38 cellular contexts compared by ENCODE assay signal in genomic region chr2:167553635-167554034, GRCh38.
"Had no signal": no experiment of that assay in that cellular context is flagged by ENCODE, and none has a peak within 500 bp of the region (broad histone marks: within the 10 kb centered on the region; RNA-seq: fewer than 3 reads in every experiment).

No MANE protein-coding gene starts in this region.

- H3K9me3 ChIP-seq: adrenal gland, body of pancreas, breast epithelium had no signal

- H3K9me3 Mint-ChIP-seq: activated B cell treated with CpG ODN at 0.5 μM for 24 hours; activated CD4-positive, alpha-beta memory T cell treated with anti-CD3 and anti-CD28 coated beads for 36 hours; activated CD4-positive, alpha-beta T cell treated with anti-CD3 and anti-CD28 coated beads, Interleukin-2, amount 10 ng/mL, durations not matched to agents 24 days and 14 days; activated CD8-positive, alpha-beta T cell treated with anti-CD3 and anti-CD28 coated beads for 36 hours; activated naive CD4-positive, alpha-beta T cell treated with anti-CD3 and anti-CD28 coated beads for 36 hours; activated naive CD8-positive, alpha-beta T cell treated with anti-CD3 and anti-CD28 coated beads, Interleukin-2, amount 10 ng/mL, durations not matched to agents 7 days and 5 days; activated T-helper 1 cell treated with anti-CD3 and anti-CD28 coated beads, Interleukin-12 subunit alpha, Interleukin-12 subunit beta, Interleukin-2, Interleukin-4 antibody, amounts not matched to agents 30 ng/mL and 10 ng/mL and 1 ng/mL, durations not matched to agents 14 hours and 24 hours and 36 hours; activated T-helper 17 cell treated with anti-CD3 and anti-CD28 coated beads, Interleukin-2, amount 50 U/mL, for 72 hours; T-helper 1 cell treated with Interleukin-12 subunit alpha and Interleukin-12 subunit beta and Interleukin-4 antibody, amounts not matched to agents 30 μg/mL and 1 μg/mL, for 36 hours; T-helper 2 cell treated with Interferon-gamma antibody and Interleukin-4, amounts not matched to agents 5 μg/mL and 100 μg/mL, for 36 hours had no signal

- H3K27ac ChIP-seq: adrenal gland, body of pancreas, brain microvascular endothelial cell, breast epithelium, VCaP had no signal

- H3K36me3 ChIP-seq: adrenal gland, brain microvascular endothelial cell, breast epithelium had no signal

- H3K4me1 ChIP-seq: adrenal gland, body of pancreas, breast epithelium had no signal

- DNase-seq: activated B cell treated with CpG ODN at 0.5 μM for 24 hours; activated CD4-positive, alpha-beta memory T cell treated with anti-CD3 and anti-CD28 coated beads for 36 hours; activated CD4-positive, alpha-beta T cell treated with anti-CD3 and anti-CD28 coated beads for 4 hours; activated CD4-positive, alpha-beta T cell treated with anti-CD3 and anti-CD28 coated beads, Interleukin-2, amount 10 ng/mL, durations not matched to agents 24 days and 14 days; activated CD4-positive, alpha-beta T cell treated with anti-CD3 and anti-CD28 coated beads, Interleukin-2, amount 50 U/mL, for 1 hour; activated CD4-positive, alpha-beta T cell treated with anti-CD3 and anti-CD28 coated beads, Interleukin-2, amount 50 U/mL, for 4 hours; activated CD4-positive, CD25-positive, alpha-beta regulatory T cell treated with anti-CD3 and anti-CD28 coated beads, Interleukin-2, amount 50 U/mL, for 72 hours; activated CD8-positive, alpha-beta memory T cell treated with anti-CD3 and anti-CD28 coated beads, Interleukin-2, amount 50 U/mL, for 4 hours; activated CD8-positive, alpha-beta T cell treated with anti-CD3 and anti-CD28 coated beads for 36 hours; activated effector memory CD4-positive, alpha-beta T cell treated with anti-CD3 and anti-CD28 coated beads, Interleukin-2, amount 50 U/mL, for 16 hours; activated gamma-delta T cell treated with Interleukin-2 at 50 U/mL for 16 hours; activated naive CD4-positive, alpha-beta T cell; activated naive CD4-positive, alpha-beta T cell treated with anti-CD3 and anti-CD28 coated beads for 36 hours; activated naive CD4-positive, alpha-beta T cell treated with anti-CD3 and anti-CD28 coated beads, Interleukin-2, amount 50 U/mL, for 16 hours; activated naive CD8-positive, alpha-beta T cell treated with anti-CD3 and anti-CD28 coated beads, Interleukin-2, amount 10 ng/mL, durations not matched to agents 7 days and 5 days; activated naive CD8-positive, alpha-beta T cell treated with anti-CD3 and anti-CD28 coated beads, Interleukin-2, amount 50 U/mL, for 24 hours; activated T-cell treated with anti-CD3 and anti-CD28 coated beads for 4 hours; activated T-cell treated with anti-CD3 and anti-CD28 coated beads, Interleukin-2, amount 50 U/mL, for 1 hour; activated T-cell treated with anti-CD3 and anti-CD28 coated beads, Interleukin-2, amount 50 U/mL, for 4 hours; activated T-cell treated with anti-CD3 and anti-CD28 coated beads, Interleukin-2, amount 50 U/mL, for 72 hours; adrenal gland; amniotic stem cell; aorta; body of pancreas; brain microvascular endothelial cell; central memory CD4-positive, alpha-beta T cell; T-helper 2 cell; T-helper 9 cell had no signal

- H3K27me3 ChIP-seq: adrenal gland, body of pancreas, brain microvascular endothelial cell, breast epithelium had no signal

- ATAC-seq: activated CD8-positive, alpha-beta T cell treated with anti-CD3 and anti-CD28 coated beads for 36 hours; activated naive CD8-positive, alpha-beta T cell treated with anti-CD3 and anti-CD28 coated beads, Interleukin-2, amount 50 U/mL, for 24 hours; activated T-cell treated with anti-CD3 and anti-CD28 coated beads, Interleukin-2, amount 50 U/mL, for 4 hours; activated T-cell treated with anti-CD3 and anti-CD28 coated beads, Interleukin-2, amount 50 U/mL, for 72 hours; activated T-helper 17 cell treated with anti-CD3 and anti-CD28 coated beads, Interleukin-2, amount 50 U/mL, for 72 hours; body of pancreas had no signal

- H3K4me3 ChIP-seq: adrenal gland, body of pancreas, breast epithelium had no signal

- H3K27ac Mint-ChIP-seq: activated B cell treated with CpG ODN at 0.5 μM for 24 hours; activated CD4-positive, alpha-beta memory T cell treated with anti-CD3 and anti-CD28 coated beads for 36 hours; activated CD4-positive, alpha-beta T cell treated with anti-CD3 and anti-CD28 coated beads, Interleukin-2, amount 10 ng/mL, durations not matched to agents 24 days and 14 days; activated CD8-positive, alpha-beta T cell treated with anti-CD3 and anti-CD28 coated beads for 36 hours; activated naive CD4-positive, alpha-beta T cell treated with anti-CD3 and anti-CD28 coated beads for 36 hours; activated naive CD8-positive, alpha-beta T cell; activated naive CD8-positive, alpha-beta T cell treated with anti-CD3 and anti-CD28 coated beads, Interleukin-2, amount 10 ng/mL, durations not matched to agents 7 days and 5 days; activated naive CD8-positive, alpha-beta T cell treated with anti-CD3 and anti-CD28 coated beads, Interleukin-2, amount 50 U/mL, for 24 hours; activated T-cell treated with anti-CD3 and anti-CD28 coated beads, Interleukin-2, amount 50 U/mL, for 72 hours; activated T-helper 1 cell treated with anti-CD3 and anti-CD28 coated beads, Interleukin-12 subunit alpha, Interleukin-12 subunit beta, Interleukin-2, Interleukin-4 antibody, amounts not matched to agents 30 ng/mL and 10 ng/mL and 1 ng/mL, durations not matched to agents 14 hours and 24 hours and 36 hours; activated T-helper 17 cell treated with anti-CD3 and anti-CD28 coated beads, Interleukin-2, amount 50 U/mL, for 72 hours; T-helper 1 cell treated with Interleukin-12 subunit alpha and Interleukin-12 subunit beta and Interleukin-4 antibody, amounts not matched to agents 30 μg/mL and 1 μg/mL, for 36 hours; T-helper 2 cell treated with Interferon-gamma antibody and Interleukin-4, amounts not matched to agents 5 μg/mL and 100 μg/mL, for 36 hours had no signal

- FAIRE-seq: astrocyte, colon, TTC549 had no signal

- H3K36me3 Mint-ChIP-seq: activated CD4-positive, alpha-beta memory T cell treated with anti-CD3 and anti-CD28 coated beads for 36 hours; activated naive CD8-positive, alpha-beta T cell; activated naive CD8-positive, alpha-beta T cell treated with anti-CD3 and anti-CD28 coated beads, Interleukin-2, amount 10 ng/mL, durations not matched to agents 7 days and 5 days had no signal
